14 cellular contexts compared by ENCODE assay signal in the genomic region with DNA sequence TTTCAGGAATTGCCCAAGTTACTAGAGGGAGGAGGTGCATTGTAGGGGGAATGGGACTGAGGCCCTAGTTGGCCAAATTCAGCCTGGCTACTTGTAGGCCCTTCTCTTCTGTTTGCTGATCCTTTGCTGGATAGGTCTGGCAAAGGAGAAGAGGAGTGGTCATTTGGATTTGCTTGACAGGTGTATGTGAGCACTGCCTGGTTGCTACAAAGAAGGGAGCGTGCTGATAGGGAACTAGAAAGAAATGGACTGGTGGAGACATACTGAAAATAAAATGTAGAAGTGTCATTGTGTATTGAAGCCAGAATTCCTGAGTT. TPM values are rescaled to one million over a fixed set of nuclear protein-coding genes. Genes with fewer than 3 reads are reported as not detected.
A peak's percentile ranks its signal among the peaks of the same experiment; 100 is the strongest.
DNase-seq lines count a peak whose midpoint lies in the region; ATAC-seq and TF ChIP-seq lines count a peak whose summit lies in the region.
"Had no signal": no experiment of that assay in that cellular context is flagged by ENCODE, and none has a peak within 500 bp of the region (broad histone marks: within the 10 kb centered on the region; RNA-seq: fewer than 3 reads in every experiment).

No MANE protein-coding gene starts in this region.

- no peak overlapping the region for H3K4me3 Mint-ChIP-seq in CD14-positive monocyte
- peak overlapping the region in 1 of 2 experiments; percentile 19; a peak in 1 of 5 replicates for H3K4me3 Mint-ChIP-seq in H9
- H3K4me3 Mint-ChIP-seq in activated T-helper 2 cell treated with anti-CD3 and anti-CD28 coated beads, Interferon-gamma antibody, Interleukin-2, Interleukin-4, amounts not matched to agents 10 μg/mL and 5 μg/mL and 100 μg/mL, durations not matched to agents 14 hours and 24 hours and 36 hours (ENCODE audit: low read depth) = peak overlapping the region; percentile 3
- H3K4me3 Mint-ChIP-seq in nephron = peak overlapping the region in 2 of 3 experiments; percentile 34 to 38

- H3K79me1 ChIP-seq in H9 (ENCODE audit: insufficient read depth, low read depth, low read length, poor library complexity, severe bottlenecking) = peaks cover 3% of the 10 kb centered on the region

- no peaks in the 10 kb centered on the region for H3K27me3 Mint-ChIP-seq in CD14-positive monocyte (ENCODE audit: low read depth in 3 of 3)
- no peaks in the 10 kb centered on the region for H3K27me3 Mint-ChIP-seq in H9 (ENCODE audit: low read depth)
- H3K27me3 Mint-ChIP-seq in activated T-helper 2 cell treated with anti-CD3 and anti-CD28 coated beads, Interferon-gamma antibody, Interleukin-2, Interleukin-4, amounts not matched to agents 10 μg/mL and 5 μg/mL and 100 μg/mL, durations not matched to agents 14 hours and 24 hours and 36 hours (ENCODE audit: low read depth) = no peaks in the 10 kb centered on the region
- H3K27me3 Mint-ChIP-seq in nephron (ENCODE audit: low read depth) = no peaks in the 10 kb centered on the region

- no peak overlapping the region for H3K23ac ChIP-seq in H9 (ENCODE audit: insufficient read length, low read depth, low read length)

- H3K4me1 ChIP-seq in H9 (ENCODE audit: insufficient read depth, low read length) = peaks cover 2% of the 10 kb centered on the region; the same call in 1 of the 2 replicates

- H3K18ac ChIP-seq in H9 (ENCODE audit: insufficient read length, low read depth, low read length) = no peak overlapping the region

- H3K79me2 ChIP-seq in H9 (ENCODE audit: insufficient read depth, low read length) = peaks cover 34% of the 10 kb centered on the region

- no peak overlapping the region for H4K5ac ChIP-seq in H9 (ENCODE audit: insufficient read length, low read depth, low read length)

- H2AFZ ChIP-seq in H9 (ENCODE audit: low read length) = no peak overlapping the region
- H2AFZ ChIP-seq: parathyroid adenoma had no signal

- no peak overlapping the region for H3K56ac ChIP-seq in H9 (ENCODE audit: insufficient read length, low read depth, low read length)

- H4K8ac ChIP-seq in H9 (replicated peaks; ENCODE audit: insufficient read length, low read depth, low read length) = no peak overlapping the region

- no peak overlapping the region for H3K4me2 ChIP-seq in H9 (ENCODE audit: insufficient read depth, insufficient read length, low read length)

- intact Hi-C loops in CD14-positive monocyte (cut with micrococcal nuclease) = loop anchor here in 1 of 2 donors (10.0 kb wide), 1 partner anchor 171 kb away; a partner anchor contains a TSS
- intact Hi-C loops in activated T-helper 2 cell treated with anti-CD3 and anti-CD28 coated beads, Interferon-gamma antibody, Interleukin-2, Interleukin-4, amounts not matched to agents 10 μg/mL and 5 μg/mL and 100 μg/mL, durations not matched to agents 14 hours and 24 hours and 36 hours (cut with micrococcal nuclease) = no loop called here

- H3K27me3 ChIP-seq in H9 (ENCODE audit: insufficient read depth, low read length) = no peaks in the 10 kb centered on the region

- H3K36me3 Mint-ChIP-seq in CD14-positive monocyte (peaks cover 5 to 14% of the 10 kb centered on the region in 2 donors), H9 (ENCODE audit: insufficient read depth in 1 of 3, low read depth in 3 of 3) (peaks cover 3 to 8% (median 7%) of the 10 kb centered on the region in 3 experiments; a peak in 3 of 7 replicates), nephron (ENCODE audit: low read depth) (peaks cover 9% of the 10 kb centered on the region)
- peaks cover 57% of the 10 kb centered on the region for H3K36me3 Mint-ChIP-seq in activated T-helper 2 cell treated with anti-CD3 and anti-CD28 coated beads, Interferon-gamma antibody, Interleukin-2, Interleukin-4, amounts not matched to agents 10 μg/mL and 5 μg/mL and 100 μg/mL, durations not matched to agents 14 hours and 24 hours and 36 hours (ENCODE audit: low read depth)

- H3K9ac ChIP-seq in H9 (ENCODE audit: extremely low read depth, insufficient read length, low read length) = no peak overlapping the region
- H3K9ac ChIP-seq: parathyroid adenoma had no signal

- no CpG with 5 or more reads among the region's 1 CpG for WGBS in H9 (ENCODE audit: extremely low coverage, insufficient read length, low lambda C conversion rate)

- no peak overlapping the region for H2AK5ac ChIP-seq in H9 (ENCODE audit: insufficient read length, low read length)

- H2BK20ac ChIP-seq in H9 (ENCODE audit: low read depth, low read length, poor library complexity, severe bottlenecking) = no peak overlapping the region

- ATAC-seq in HG03521 (IDR thresholded peaks at IDR 0.05; ENCODE audit: unreplicated experiment) = no peak
- no peak for ATAC-seq in HG03196 (IDR thresholded peaks at IDR 0.05; ENCODE audit: unreplicated experiment)
- ATAC-seq: left cardiac atrium had no signal

- H3T11ph ChIP-seq in H9 (ENCODE audit: low read length) = no peak overlapping the region

- H4K20me1 ChIP-seq in H9 (ENCODE audit: control insufficient read depth, insufficient read depth, insufficient read length) = no peaks in the 10 kb centered on the region

- H3K14ac ChIP-seq in H9 (ENCODE audit: insufficient read depth, low read length) = no peak overlapping the region

- TF ChIP-seq CTCF in CD14-positive monocyte (IDR thresholded peaks at IDR 0.05) (no peak), H9 (conservative IDR thresholded peaks at IDR 0.05) (no peak), nephron (IDR thresholded peaks at IDR 0.05; ENCODE audit: unreplicated experiment in 3 of 3) (no peak)

- no peak overlapping the region for H2BK12ac ChIP-seq in H9 (ENCODE audit: insufficient read length, low read depth, low read length)

- no peak overlapping the region for H2BK15ac ChIP-seq in H9 (ENCODE audit: low read depth, low read length)

- H3K4me1 Mint-ChIP-seq in CD14-positive monocyte (peaks cover 72% of the 10 kb centered on the region), H9 (peaks cover 17 to 22% of the 10 kb centered on the region in 2 experiments), nephron (peaks cover 48% of the 10 kb centered on the region)
- H3K4me1 Mint-ChIP-seq in activated T-helper 2 cell treated with anti-CD3 and anti-CD28 coated beads, Interferon-gamma antibody, Interleukin-2, Interleukin-4, amounts not matched to agents 10 μg/mL and 5 μg/mL and 100 μg/mL, durations not matched to agents 14 hours and 24 hours and 36 hours (ENCODE audit: low read depth) = peaks cover 45% of the 10 kb centered on the region

- H3K23me2 ChIP-seq in H9 (ENCODE audit: insufficient read length, low read depth, low read length, poor library complexity, severe bottlenecking) = peaks cover 4% of the 10 kb centered on the region

- no peak overlapping the region for H3K27ac ChIP-seq in H9 (ENCODE audit: insufficient read length, low read depth, low read length)
- H3K27ac ChIP-seq: parathyroid adenoma had no signal

- no peak for DNase-seq in CD14-positive monocyte (ENCODE audit: low spot score)
- DNase-seq in H9 = no peak
- no peak for DNase-seq in activated T-helper 2 cell treated with anti-CD3 and anti-CD28 coated beads, Interferon-gamma antibody, Interleukin-2, Interleukin-4, amounts not matched to agents 10 μg/mL and 5 μg/mL and 100 μg/mL, durations not matched to agents 14 hours and 24 hours and 36 hours (ENCODE audit: low spot score)
- no peak for DNase-seq in stimulated activated naive CD4-positive, alpha-beta T cell (lab: John Stamatoyannopoulos, UW)
- DNase-seq: foreskin melanocyte; Kasumi-1; left cardiac atrium; NCI-H2171; stimulated activated CD4-positive, alpha-beta T cell treated with anti-CD3 and anti-CD28 coated beads, Interleukin-2, amount 100 ng/mL, for 24 hours; stimulated activated naive CD4-positive, alpha-beta T cell treated with Interleukin-2 at 50 U/mL for 16 hours had no signal

- no peak overlapping the region for H2BK5ac ChIP-seq in H9 (ENCODE audit: insufficient read length, low read length)

- no peak overlapping the region for H2BK120ac ChIP-seq in H9 (ENCODE audit: low read depth, low read length, poor library complexity, severe bottlenecking)

- H3K4ac ChIP-seq in H9 (ENCODE audit: low read depth, low read length) = no peak overlapping the region

- H3K27ac Mint-ChIP-seq in CD14-positive monocyte = peak overlapping the region; percentile 42 to 97 (median 92)
- peak overlapping the region in 2 of 3 experiments; percentile 41 to 57; a peak in 2 of 7 replicates for H3K27ac Mint-ChIP-seq in H9
- H3K27ac Mint-ChIP-seq in activated T-helper 2 cell treated with anti-CD3 and anti-CD28 coated beads, Interferon-gamma antibody, Interleukin-2, Interleukin-4, amounts not matched to agents 10 μg/mL and 5 μg/mL and 100 μg/mL, durations not matched to agents 14 hours and 24 hours and 36 hours = peak overlapping the region; percentile 2
- H3K27ac Mint-ChIP-seq in nephron = no peak overlapping the region

- no peak overlapping the region for H4K91ac ChIP-seq in H9 (ENCODE audit: insufficient read length, low read depth, low read length)

- H3K9me3 ChIP-seq in H9 (ENCODE audit: control insufficient read depth, low read depth, low read length) = no peaks in the 10 kb centered on the region

- no peaks in the 10 kb centered on the region for H3K9me3 Mint-ChIP-seq in CD14-positive monocyte
- no peaks in the 10 kb centered on the region for H3K9me3 Mint-ChIP-seq in H9
- H3K9me3 Mint-ChIP-seq in activated T-helper 2 cell treated with anti-CD3 and anti-CD28 coated beads, Interferon-gamma antibody, Interleukin-2, Interleukin-4, amounts not matched to agents 10 μg/mL and 5 μg/mL and 100 μg/mL, durations not matched to agents 14 hours and 24 hours and 36 hours = no peaks in the 10 kb centered on the region
- no peaks in the 10 kb centered on the region for H3K9me3 Mint-ChIP-seq in nephron

RNA-seq across cellular contexts. Expression of a gene that starts 3.6 kb away (rescaled TPM):
- polyA plus RNA-seq in CD14-positive monocyte = 100 to 1,000 TPM; 480 to 572 TPM
- 251 and 255 TPM in 2 replicates for total RNA-seq in H9 (2021)
- total RNA-seq in activated T-helper 2 cell treated with anti-CD3 and anti-CD28 coated beads, Interferon-gamma antibody, Interleukin-2, Interleukin-4, amounts not matched to agents 10 μg/mL and 5 μg/mL and 100 μg/mL, durations not matched to agents 14 hours and 24 hours and 36 hours = 396 and 397 TPM in 2 replicates

Comparison
In these comparisons a context has a peak if more than half of its experiments do, and no peak if none do; other contexts are left out.
1. H3K27ac Mint-ChIP-seq: peak in CD14-positive monocyte (7 of 7), H9 (2 of 3) and activated T-helper 2 cell treated with anti-CD3 and anti-CD28 coated beads, Interferon-gamma antibody, Interleukin-2, Interleukin-4, amounts not matched to agents 10 μg/mL and 5 μg/mL and 100 μg/mL, durations not matched to agents 14 hours and 24 hours and 36 hours (single experiment); none in nephron (0 of 3).
2. H3K4me3 Mint-ChIP-seq: peak in activated T-helper 2 cell treated with anti-CD3 and anti-CD28 coated beads, Interferon-gamma antibody, Interleukin-2, Interleukin-4, amounts not matched to agents 10 μg/mL and 5 μg/mL and 100 μg/mL, durations not matched to agents 14 hours and 24 hours and 36 hours (single experiment) and nephron (2 of 3); none in CD14-positive monocyte (0 of 2).